19 cellular contexts compared by ENCODE assay signal in genomic region chr6:161954699-161955276, GRCh38.
DNase-seq lines count a peak whose midpoint lies in the region; ATAC-seq, FAIRE-seq and TF ChIP-seq lines count a peak whose summit lies in the region.
"Had no signal": no experiment of that assay in that cellular context is flagged by ENCODE, and none has a peak within 500 bp of the region (broad histone marks: within the 10 kb centered on the region; RNA-seq: fewer than 3 reads in every experiment).

No MANE protein-coding gene starts in this region.

- no peak overlapping the region for H2AFZ ChIP-seq in astrocyte (ENCODE audit: low read depth, low read length)
- H2AFZ ChIP-seq: GM23338 had no signal

- H3K4me3 ChIP-seq in astrocyte (ENCODE audit: insufficient read depth, low read depth, low read length): no peak overlapping the region
- no peak overlapping the region for H3K4me3 ChIP-seq in right cardiac atrium (ENCODE audit: low read length)
- H3K4me3 ChIP-seq in stomach: no peak overlapping the region
- H3K4me3 ChIP-seq: GM23338 had no signal

- H3K9me3 ChIP-seq in astrocyte (ENCODE audit: insufficient read depth, low read depth, low read length) (peaks cover 2% of the 10 kb centered on the region), right cardiac atrium (ENCODE audit: control insufficient read depth, low read length) (no peaks in the 10 kb centered on the region), stomach (no peaks in the 10 kb centered on the region)

- WGBS in right cardiac atrium: 45% methylated on average over 5 of the region's 5 CpGs
- 38 to 70% (median 43%) methylated on average over 5 of the region's 5 CpGs for WGBS in stomach, 5 donors

- H3K79me2 ChIP-seq in astrocyte (ENCODE audit: insufficient read depth, low read length): no peaks in the 10 kb centered on the region

- no peak for TF ChIP-seq EP300 in stomach (IDR thresholded peaks at IDR 0.05)

- DNase-seq in astrocyte (ENCODE audit: low read depth) (no peak), astrocyte of the hippocampus (ENCODE audit: low read depth, low spot score) (peak; percentile 38), right cardiac atrium (peak in 1 of 3 donors; percentile 22), stomach (peak; percentile 43), type B pancreatic cell (ENCODE audit: extremely low spot score, unreplicated experiment) (no peak)
- DNase-seq: CD8-positive, alpha-beta T cell; COR-L47; DMS153; DMS79 treated with DMSO at 0.1 percent for 48 hours; EL; H7; IMR-90 had no signal

- no peak overlapping the region for H3K4me3 Mint-ChIP-seq in astrocyte (ENCODE audit: unreplicated experiment)
- no peak overlapping the region for H3K4me3 Mint-ChIP-seq in type B pancreatic cell
- H3K4me3 Mint-ChIP-seq: CD14-positive monocyte; CD8-positive, alpha-beta T cell; GM23338 had no signal

- H3K4me2 ChIP-seq in astrocyte (ENCODE audit: low read length): no peak overlapping the region
- H3K4me2 ChIP-seq: GM23338 had no signal

- H3K36me3 ChIP-seq in astrocyte (ENCODE audit: insufficient read depth, low read length): no peaks in the 10 kb centered on the region
- H3K36me3 ChIP-seq in stomach: no peaks in the 10 kb centered on the region

- peaks cover 2% of the 10 kb centered on the region for H3K36me3 Mint-ChIP-seq in astrocyte (ENCODE audit: low read depth, unreplicated experiment)
- peaks cover 4% of the 10 kb centered on the region for H3K36me3 Mint-ChIP-seq in type B pancreatic cell
- H3K36me3 Mint-ChIP-seq: CD14-positive monocyte; CD8-positive, alpha-beta T cell had no signal

- no peak overlapping the region for H3K9ac ChIP-seq in astrocyte (ENCODE audit: low read length)

- H3K27ac Mint-ChIP-seq in astrocyte (ENCODE audit: unreplicated experiment) (peak overlapping the region; percentile 34), type B pancreatic cell (no peak overlapping the region)
- H3K27ac Mint-ChIP-seq: CD14-positive monocyte; CD8-positive, alpha-beta T cell; GM23338 had no signal

- peaks cover 2% of the 10 kb centered on the region for H3K27me3 Mint-ChIP-seq in astrocyte (ENCODE audit: low read depth, unreplicated experiment)
- H3K27me3 Mint-ChIP-seq in type B pancreatic cell: no peaks in the 10 kb centered on the region

- no peak for TF ChIP-seq POLR2A in stomach (IDR thresholded peaks at IDR 0.05)

- H3K4me1 Mint-ChIP-seq in astrocyte (ENCODE audit: low read depth, unreplicated experiment) (peaks cover 10% of the 10 kb centered on the region), type B pancreatic cell (ENCODE audit: unreplicated experiment) (no peaks in the 10 kb centered on the region)
- H3K4me1 Mint-ChIP-seq: CD14-positive monocyte had no signal

- H3K27me3 ChIP-seq in astrocyte (ENCODE audit: insufficient read depth, low read length) (no peaks in the 10 kb centered on the region), right cardiac atrium (ENCODE audit: control insufficient read depth, insufficient read depth) (no peaks in the 10 kb centered on the region), stomach (no peaks in the 10 kb centered on the region)

- TF ChIP-seq CTCF in astrocyte (IDR thresholded peaks at IDR 0.05; ENCODE audit: insufficient read depth, low read depth, low read length): no peak
- no peak for TF ChIP-seq CTCF in stomach (IDR thresholded peaks at IDR 0.05)
- no peak for TF ChIP-seq CTCF in type B pancreatic cell (conservative IDR thresholded peaks at IDR 0.05)

- no peaks in the 10 kb centered on the region for H4K20me1 ChIP-seq in astrocyte (ENCODE audit: insufficient read depth, low read length)

- H3K9me3 Mint-ChIP-seq in astrocyte (ENCODE audit: unreplicated experiment) (peaks cover 2% of the 10 kb centered on the region), type B pancreatic cell (no peaks in the 10 kb centered on the region)
- H3K9me3 Mint-ChIP-seq: CD8-positive, alpha-beta T cell had no signal

- H3K4me1 ChIP-seq in astrocyte (ENCODE audit: insufficient read depth, low read length): no peaks in the 10 kb centered on the region
- H3K4me1 ChIP-seq in right cardiac atrium (ENCODE audit: control insufficient read depth, insufficient read depth, low read length): peaks cover 2% of the 10 kb centered on the region
- peaks cover 0 to 15% (median 0%) of the 10 kb centered on the region in 4 donors for H3K4me1 ChIP-seq in stomach

- no peak for FAIRE-seq in astrocyte (lab: Jason Lieb, UNC)
- FAIRE-seq: D721Med, G401.6, GM12891 had no signal

- no peak overlapping the region for H3K27ac ChIP-seq in astrocyte (ENCODE audit: low read depth, low read length)
- H3K27ac ChIP-seq in right cardiac atrium (ENCODE audit: low read length): no peak overlapping the region
- no peak overlapping the region for H3K27ac ChIP-seq in stomach
- H3K27ac ChIP-seq: HL-60 had no signal

- intact Hi-C loops in right cardiac atrium (cut with DNase I) (no loop called here), stomach (cut with DNase I; ENCODE audit: low total_unique reads) (no loop called here)

- ATAC-seq in right cardiac atrium (peak; percentile 77 to 81), HG02973 (IDR thresholded peaks at IDR 0.05; ENCODE audit: unreplicated experiment) (no peak)
- ATAC-seq: CD8-positive, alpha-beta T cell; GM23338 had no signal

Comparison
In these comparisons a context has a peak if more than half of its experiments do, and no peak if none do; other contexts are left out.
1. DNase-seq: peak in astrocyte of the hippocampus (single experiment) and stomach (single experiment); none in astrocyte (single experiment) and type B pancreatic cell (single experiment).